ENCODE assay signal across 7 cellular contexts in genomic region chr4:156968479-156968984, GRCh38. TPM values are rescaled to one million over a fixed set of nuclear protein-coding genes. Genes with fewer than 3 reads are reported as not detected.
A peak's percentile ranks its signal among the peaks of the same experiment; 100 is the strongest.
DNase-seq lines count a peak whose midpoint lies in the region; ATAC-seq and TF ChIP-seq lines count a peak whose summit lies in the region.

No MANE protein-coding gene starts in this region.

- no peaks in the 10 kb centered on the region for H3K27me3 ChIP-seq in mucosa of rectum (ENCODE audit: control insufficient read depth in 2 of 2, insufficient read depth in 2 of 2, low read length in 2 of 2)
- H3K27me3 ChIP-seq in aorta (ENCODE audit: control insufficient read depth in 1 of 2, insufficient read depth in 2 of 2, low read length in 1 of 2) = no peaks in the 10 kb centered on the region

- DNase-seq in GM04504 (ENCODE audit: low read depth) = peak; percentile 65
- DNase-seq in KBM-7 = peak; percentile 95
- DNase-seq in SIG-M5 (lab: John Stamatoyannopoulos, UW) = peak; percentile 78
- peak; percentile 81 for DNase-seq in epithelial cell of esophagus (ENCODE audit: low read depth)
- peak; percentile 75 to 77 for DNase-seq in aorta

- H3K4me1 ChIP-seq in mucosa of rectum (ENCODE audit: control insufficient read depth in 2 of 2, insufficient read depth in 2 of 2, low read length in 2 of 2) (peaks cover 5 to 8% of the 10 kb centered on the region in 2 donors), aorta (ENCODE audit: control insufficient read depth in 1 of 2, insufficient read depth in 2 of 2, low read length in 2 of 2) (peaks cover 4% of the 10 kb centered on the region in 2 donors)

- no peaks in the 10 kb centered on the region for H3K36me3 ChIP-seq in mucosa of rectum (ENCODE audit: control insufficient read depth in 2 of 2, insufficient read depth in 2 of 2, low read length in 2 of 2)
- no peaks in the 10 kb centered on the region for H3K36me3 ChIP-seq in aorta (ENCODE audit: control insufficient read depth in 1 of 2, insufficient read depth in 2 of 2, low read length in 1 of 2)

- no peak overlapping the region for H3K27ac ChIP-seq in mucosa of rectum (ENCODE audit: low read depth in 2 of 2, low read length in 2 of 2)
- H3K27ac ChIP-seq in aorta (ENCODE audit: low read depth in 1 of 2, low read length in 2 of 2) = peak overlapping the region in 1 of 2 donors; percentile 76

- H3K4me3 ChIP-seq in epithelial cell of esophagus (ENCODE audit: low read length) (no peak overlapping the region), mucosa of rectum (ENCODE audit: low read length in 2 of 2) (peak overlapping the region; percentile 19 to 41), aorta (ENCODE audit: low read length in 2 of 2) (peak overlapping the region; percentile 33 to 99)

- ATAC-seq in GM21576 (IDR thresholded peaks at IDR 0.05; ENCODE audit: unreplicated experiment) (peak; percentile 85), aorta (ENCODE audit: low FRiP score) (peak; percentile 77)

- no peak overlapping the region for H3K9ac ChIP-seq in mucosa of rectum (ENCODE audit: low read depth in 1 of 2, low read length in 2 of 2)

- intact Hi-C loops in aorta (cut with DNase I) = loop anchor here (2.0 to 10.0 kb wide), 6 partner anchors 136 to 492 kb away; no protein-coding TSS in a partner anchor

- H3K9me3 ChIP-seq in mucosa of rectum (ENCODE audit: control insufficient read depth in 2 of 2, low read length in 2 of 2) (no peaks in the 10 kb centered on the region), aorta (ENCODE audit: control insufficient read depth, low read length) (no peaks in the 10 kb centered on the region)

- in situ Hi-C loops in KBM-7 (cut with MboI; ENCODE audit: low pct_unique_long_range_greater_than_20kb, low sequenced_read_pairs) = no loop called here

- 4 to 7% methylated on average over 2 of the region's 2 CpGs for WGBS in aorta, 2 donors

- TF ChIP-seq CTCF in epithelial cell of esophagus (IDR thresholded peaks at IDR 0.05; ENCODE audit: insufficient read depth, low read depth, low read length, missing control alignments) = peak; percentile 93

RNA-seq across cellular contexts. Expression of gene PDGFC, which starts 3.1 kb away (rescaled TPM):
- total RNA-seq in aorta = 10 to 100 TPM; 45.6 to 51.5 TPM
- polyA plus RNA-seq in aorta = 10 to 100 TPM; 11.8 to 12.8 TPM
